ENCODE assay signal across 33 cellular contexts in the genomic region with DNA sequence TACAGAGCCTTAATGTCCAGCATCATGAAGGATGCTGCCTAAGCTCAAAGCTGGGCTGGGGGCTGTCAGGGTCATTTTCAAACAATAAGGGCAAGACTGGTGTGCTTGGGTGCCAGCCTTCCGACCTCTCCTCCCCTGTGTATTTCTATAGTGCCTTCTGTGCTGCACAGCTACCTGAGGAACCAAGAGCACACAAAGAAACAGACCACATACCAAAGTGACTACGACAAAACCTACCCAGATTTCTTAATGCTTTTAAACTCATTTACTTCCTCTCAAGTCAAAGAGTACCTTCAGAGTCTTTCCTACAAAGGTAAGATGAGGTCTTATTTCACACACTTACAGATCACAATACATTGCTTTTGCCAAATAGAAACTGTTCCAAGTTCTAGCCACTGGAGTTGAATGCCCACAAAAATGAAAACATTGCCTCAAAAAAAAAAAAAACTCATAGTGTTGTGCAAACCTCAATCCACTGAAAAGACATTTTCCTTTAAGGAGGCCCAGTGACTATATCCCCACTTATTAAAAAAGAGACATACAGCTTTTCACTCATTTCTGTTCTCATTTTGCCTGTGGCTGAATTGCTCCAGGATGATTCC. TPM values are rescaled to one million over a fixed set of nuclear protein-coding genes. Genes with fewer than 3 reads are reported as not detected.
A peak's percentile ranks its signal among the peaks of the same experiment; 100 is the strongest.
DNase-seq lines count a peak whose midpoint lies in the region; FAIRE-seq and TF ChIP-seq lines count a peak whose summit lies in the region.
"Had no signal": no experiment of that assay in that cellular context is flagged by ENCODE, and none has a peak within 500 bp of the region (broad histone marks: within the 10 kb centered on the region; RNA-seq: fewer than 3 reads in every experiment).

No MANE protein-coding gene starts in this region.

- no peak overlapping the region for H3K4me3 Mint-ChIP-seq in mesothelial cell of epicardium
- H3K4me3 Mint-ChIP-seq: activated naive CD4-positive, alpha-beta T cell treated with anti-CD3 and anti-CD28 coated beads for 36 hours; CD4-positive, alpha-beta memory T cell; endodermal cell; naive B cell had no signal

- no TSS peak for BruUV-seq in PC-9 (replicated peaks; lab: Mats Ljungman, UMichigan)

- peak; percentile 56 for DNase-seq in AG20443 (ENCODE audit: low spot score)
- DNase-seq in PC-9 = no peak
- peak; percentile 82 for DNase-seq in esophagus muscularis mucosa (ENCODE audit: extremely low spot score)
- no peak for DNase-seq in mesothelial cell of epicardium (ENCODE audit: low spot score in 2 of 2, unreplicated experiment in 2 of 2)
- no peak for DNase-seq in small intestine
- no peak for DNase-seq in NCI-H146 (lab: John Stamatoyannopoulos, UW)
- no peak for DNase-seq in DMS 273 treated with DMSO at 0.1 percent for 48 hours (lab: John Stamatoyannopoulos, UW)
- DNase-seq in NCI-H524 treated with DMSO at 0.1 percent for 48 hours (lab: John Stamatoyannopoulos, UW) = no peak
- DNase-seq: ACHN; activated CD4-positive, alpha-beta T cell treated with anti-CD3 and anti-CD28 coated beads for 1 hour; activated naive CD4-positive, alpha-beta T cell treated with anti-CD3 and anti-CD28 coated beads for 36 hours; activated T-cell treated with anti-CD3 and anti-CD28 coated beads, Interleukin-2, amount 50 U/mL, for 48 hours; aorta; CD4-positive, alpha-beta memory T cell; colonic mucosa; DMS53; endodermal cell; MV-4-11; naive B cell; NCI-H2081; NCI-H510A; sigmoid colon; stimulated activated CD4-positive, alpha-beta T cell treated with anti-CD3 and anti-CD28 coated beads, Interleukin-1b, Interleukin-23, amount 100 ng/mL, for 48 hours; stimulated activated naive CD4-positive, alpha-beta T cell had no signal

- no peak overlapping the region for H2AFZ ChIP-seq in PC-9
- H2AFZ ChIP-seq: parathyroid adenoma had no signal

- peaks cover 59% of the 10 kb centered on the region for H3K4me1 Mint-ChIP-seq in mesothelial cell of epicardium
- H3K4me1 Mint-ChIP-seq: CD4-positive, alpha-beta memory T cell; naive B cell had no signal

- CTCF ChIA-PET in PC-9 (lab: Charles Lee) = no interaction called here

- intact Hi-C loops in PC-9 (cut with micrococcal nuclease; ENCODE audit: unreplicated experiment) = no loop called here
- intact Hi-C loops in esophagus muscularis mucosa (cut with DNase I) = no loop called here

- H3K9me3 ChIP-seq in PC-9 (ENCODE audit: insufficient read depth, low read depth) (no peaks in the 10 kb centered on the region), esophagus muscularis mucosa (no peaks in the 10 kb centered on the region), small intestine (ENCODE audit: control insufficient read depth, low read depth) (no peaks in the 10 kb centered on the region)
- H3K9me3 ChIP-seq: colonic mucosa, gastroesophageal sphincter, sigmoid colon, thoracic aorta had no signal

- H3K4me1 ChIP-seq in PC-9 (replicated peaks; ENCODE audit: insufficient read depth) = peaks cover 24% of the 10 kb centered on the region
- H3K4me1 ChIP-seq in esophagus muscularis mucosa = peaks cover 0 to 40% (median 24%) of the 10 kb centered on the region in 4 donors
- no peaks in the 10 kb centered on the region for H3K4me1 ChIP-seq in small intestine (ENCODE audit: control insufficient read depth in 2 of 2, insufficient read depth in 1 of 2, low read depth in 1 of 2, low read length in 1 of 2)
- H3K4me1 ChIP-seq: colonic mucosa, parathyroid adenoma had no signal

- TF ChIP-seq EP300 in esophagus muscularis mucosa (IDR thresholded peaks at IDR 0.05) = no peak

- no peak for TF ChIP-seq POLR2A in esophagus muscularis mucosa (IDR thresholded peaks at IDR 0.05; ENCODE audit: low read depth)

- no peak overlapping the region for H3K4me2 ChIP-seq in PC-9

- no peaks in the 10 kb centered on the region for H3F3A ChIP-seq in PC-9 (ENCODE audit: insufficient read depth, low read depth)

- FAIRE-seq in small intestine (lab: Jason Lieb, UNC) = no peak
- FAIRE-seq: H54, K562, keratinocyte, TTC549 had no signal

- POLR2A ChIA-PET in PC-9 (lab: Charles Lee; ENCODE audit: unreplicated experiment) = no interaction called here

- no peaks in the 10 kb centered on the region for H4K20me1 ChIP-seq in PC-9 (ENCODE audit: insufficient read depth)

- peak overlapping the region; percentile 77 for H3K27ac Mint-ChIP-seq in mesothelial cell of epicardium
- H3K27ac Mint-ChIP-seq: activated naive CD4-positive, alpha-beta T cell treated with anti-CD3 and anti-CD28 coated beads for 36 hours; CD4-positive, alpha-beta memory T cell; endodermal cell; naive B cell had no signal

- H3K36me3 ChIP-seq in PC-9 (ENCODE audit: low read depth) = no peaks in the 10 kb centered on the region
- H3K36me3 ChIP-seq in esophagus muscularis mucosa = no peaks in the 10 kb centered on the region
- H3K36me3 ChIP-seq in small intestine (ENCODE audit: control insufficient read depth in 2 of 2, insufficient read depth in 2 of 2, low read length in 2 of 2) = no peaks in the 10 kb centered on the region
- H3K36me3 ChIP-seq: colonic mucosa, gastroesophageal sphincter, sigmoid colon, thoracic aorta had no signal

- 0 out of 2 replicates have a peak overlapping the region, but pooled peaks have one; percentile 5 for H3K27ac ChIP-seq in PC-9
- H3K27ac ChIP-seq in esophagus muscularis mucosa (replicated peaks in 1 of 4) = no peak overlapping the region
- no peak overlapping the region for H3K27ac ChIP-seq in small intestine (ENCODE audit: low read depth in 1 of 2, low read length in 1 of 2)
- H3K27ac ChIP-seq: colonic mucosa, gastroesophageal sphincter, parathyroid adenoma, sigmoid colon, thoracic aorta had no signal

- H3K79me2 ChIP-seq in PC-9 (ENCODE audit: low read depth) = no peaks in the 10 kb centered on the region
- H3K79me2 ChIP-seq: parathyroid adenoma had no signal

- no peaks in the 10 kb centered on the region for H3K36me3 Mint-ChIP-seq in mesothelial cell of epicardium
- H3K36me3 Mint-ChIP-seq: CD4-positive, alpha-beta memory T cell; naive B cell had no signal

- 75% methylated on average over 2 of the region's 2 CpGs for WGBS in esophagus muscularis mucosa
- 56 to 85% (median 77%) methylated on average over 2 of the region's 2 CpGs for WGBS in small intestine, 3 donors

- no peaks in the 10 kb centered on the region for H3K9me2 ChIP-seq in PC-9 (ENCODE audit: insufficient read depth)

- no peak for TF ChIP-seq CTCF in PC-9 (conservative IDR thresholded peaks at IDR 0.05)
- no peak for TF ChIP-seq CTCF in esophagus muscularis mucosa (IDR thresholded peaks at IDR 0.05)
- no peak for TF ChIP-seq CTCF in mesothelial cell of epicardium (IDR thresholded peaks at IDR 0.05; ENCODE audit: unreplicated experiment)

- H3K27me3 ChIP-seq in PC-9 (ENCODE audit: insufficient read depth, low read depth) = no peaks in the 10 kb centered on the region
- no peaks in the 10 kb centered on the region for H3K27me3 ChIP-seq in esophagus muscularis mucosa
- no peaks in the 10 kb centered on the region for H3K27me3 ChIP-seq in small intestine (ENCODE audit: control insufficient read depth in 2 of 2, insufficient read depth in 2 of 2, low read length in 2 of 2)
- H3K27me3 ChIP-seq: colonic mucosa, gastroesophageal sphincter, sigmoid colon had no signal

- H3K27me3 Mint-ChIP-seq in mesothelial cell of epicardium (ENCODE audit: low read depth) = no peaks in the 10 kb centered on the region

- H3K4me3 ChIP-seq in PC-9 = no peak overlapping the region
- no peak overlapping the region for H3K4me3 ChIP-seq in esophagus muscularis mucosa
- H3K4me3 ChIP-seq in small intestine (ENCODE audit: low read depth in 1 of 2, low read length in 2 of 2) = no peak overlapping the region
- H3K4me3 ChIP-seq: colonic mucosa, gastroesophageal sphincter, K562, sigmoid colon, thoracic aorta had no signal

- H3K9me3 Mint-ChIP-seq in mesothelial cell of epicardium = peaks cover 4% of the 10 kb centered on the region
- H3K9me3 Mint-ChIP-seq: activated naive CD4-positive, alpha-beta T cell treated with anti-CD3 and anti-CD28 coated beads for 36 hours; naive B cell had no signal

RNA-seq across cellular contexts. Expression of a gene that starts 36.4 kb away (rescaled TPM):
- total RNA-seq in PC-9 (2021) = not detected in 2 replicates
- total RNA-seq in esophagus muscularis mucosa = under 1 TPM in 2 of 4 donors, not detected in 2; 0.69 to 0.97 TPM
- total RNA-seq in mesothelial cell of epicardium = not detected in 3 replicates
- not detected for polyA plus RNA-seq in small intestine
- total RNA-seq: activated CD8-positive, alpha-beta memory T cell treated with anti-CD3 and anti-CD28 coated beads for 36 hours; activated naive CD4-positive, alpha-beta T cell treated with anti-CD3 and anti-CD28 coated beads for 36 hours; CD4-positive, alpha-beta memory T cell; colonic mucosa; endodermal cell; K562; lung microvascular endothelial cell; sigmoid colon; thoracic aorta had no signal
- polyA plus RNA-seq: aorta; CD4-positive, alpha-beta memory T cell; K562; keratinocyte; sigmoid colon had no signal

Comparison
In these comparisons a context has a peak if more than half of its experiments do, and no peak if none do; other contexts are left out.
1. DNase-seq: peak in AG20443 (single experiment) and esophagus muscularis mucosa (single experiment); none in PC-9 (0 of 2), mesothelial cell of epicardium (0 of 2), small intestine (single experiment), NCI-H146 (single experiment), DMS 273 treated with DMSO at 0.1 percent for 48 hours (single experiment) and NCI-H524 treated with DMSO at 0.1 percent for 48 hours (single experiment).